Comparison of ENCODE assay signal across 15 cellular contexts in genomic region chr17:3573246-3574100, GRCh38. TPM values are rescaled to one million over a fixed set of nuclear protein-coding genes. Genes with fewer than 3 reads are reported as not detected.
DNase-seq lines count a peak whose midpoint lies in the region; ATAC-seq, FAIRE-seq and TF ChIP-seq lines count a peak whose summit lies in the region.
"Had no signal": no experiment of that assay in that cellular context is flagged by ENCODE, and none has a peak within 500 bp of the region (broad histone marks: within the 10 kb centered on the region; RNA-seq: fewer than 3 reads in every experiment).

No MANE protein-coding gene starts in this region.

- H3K36me3 ChIP-seq in DOHH2 (ENCODE audit: control insufficient read depth, low read length) (no peaks in the 10 kb centered on the region), OCI-LY1 (ENCODE audit: insufficient read depth, low read length) (no peaks in the 10 kb centered on the region)
- H3K36me3 ChIP-seq: BE2C had no signal

- H3K4me3 ChIP-seq in DOHH2 (ENCODE audit: low read length) (0 out of 2 replicates have a peak overlapping the region, but pooled peaks have one; percentile 23), OCI-LY1 (ENCODE audit: low read depth, low read length, poor library complexity, severe bottlenecking) (no peak overlapping the region)

- TF ChIP-seq POLR2A in GM12892 (IDR thresholded peaks at IDR 0.05; ENCODE audit: low read depth, low read length) = no peak

- H3K27ac ChIP-seq in DOHH2 (ENCODE audit: low read depth, low read length) (peak overlapping the region; percentile 14; the same call in 1 of the 2 replicates), OCI-LY1 (ENCODE audit: low read depth, low read length, poor library complexity, severe bottlenecking) (peak overlapping the region; percentile 69)
- H3K27ac ChIP-seq: C4-2B, HL-60 had no signal

- no peak overlapping the region for H2AFZ ChIP-seq in OCI-LY1 (ENCODE audit: low read length)

- TF ChIP-seq CTCF in DOHH2 (IDR thresholded peaks at IDR 0.05; ENCODE audit: low read depth, low read length, poor library complexity, severe bottlenecking) = no peak
- TF ChIP-seq CTCF in OCI-LY1 (IDR thresholded peaks at IDR 0.05; ENCODE audit: low read length) = no peak

- no peaks in the 10 kb centered on the region for H4K20me1 ChIP-seq in DOHH2 (ENCODE audit: control insufficient read depth, insufficient read depth, low read depth, low read length)
- H4K20me1 ChIP-seq in OCI-LY1 (ENCODE audit: insufficient read depth, low read length) = no peaks in the 10 kb centered on the region

- FAIRE-seq in GM12892 (lab: Jason Lieb, UNC) = no peak
- FAIRE-seq: A204.1, G401.6 had no signal

- ATAC-seq in GM19023 (IDR thresholded peaks at IDR 0.05; ENCODE audit: unreplicated experiment) (no peak), HG02973 (IDR thresholded peaks at IDR 0.05; ENCODE audit: unreplicated experiment) (no peak)

- peak; percentile 1 for DNase-seq in GM12892 (ENCODE audit: insufficient read length)
- peak; percentile 56 for DNase-seq in left kidney (ENCODE audit: low read depth, low spot score)
- no peak for DNase-seq in activated gamma-delta T cell (lab: John Stamatoyannopoulos, UW)
- DNase-seq: BE2C; CD4-positive, alpha-beta memory T cell; DMS79; EL had no signal

- no peaks in the 10 kb centered on the region for H3K9me2 ChIP-seq in DOHH2 (replicated peaks; ENCODE audit: control insufficient read depth, low read length)
- H3K9me2 ChIP-seq in OCI-LY1 (ENCODE audit: low read depth, low read length) = no peaks in the 10 kb centered on the region

- H3K79me2 ChIP-seq in DOHH2 (ENCODE audit: control insufficient read depth, low read length) (no peaks in the 10 kb centered on the region), OCI-LY1 (ENCODE audit: insufficient read depth, low read length) (no peaks in the 10 kb centered on the region)

- H3K27me3 ChIP-seq in DOHH2 (ENCODE audit: control insufficient read depth, low read length) = no peaks in the 10 kb centered on the region
- H3K27me3 ChIP-seq in OCI-LY1 (ENCODE audit: insufficient read depth, low read length) = no peaks in the 10 kb centered on the region
- H3K27me3 ChIP-seq: BE2C had no signal

- H3K4me2 ChIP-seq in DOHH2 (ENCODE audit: low read length) = peak overlapping the region; percentile 52
- H3K4me2 ChIP-seq in OCI-LY1 (ENCODE audit: low read length) = no peak overlapping the region; the same call in 1 of the 2 replicates

- H3K9ac ChIP-seq in OCI-LY1 (ENCODE audit: low read length) = no peak overlapping the region

- H3K4me1 ChIP-seq in DOHH2 (ENCODE audit: control insufficient read depth, low read length) (peaks cover 42% of the 10 kb centered on the region), OCI-LY1 (ENCODE audit: insufficient read depth, low read length, severe bottlenecking) (peaks cover 34% of the 10 kb centered on the region)
- H3K4me1 ChIP-seq: BE2C had no signal

- H3F3A ChIP-seq in DOHH2 (ENCODE audit: control insufficient read depth, insufficient read depth) (no peaks in the 10 kb centered on the region), OCI-LY1 (ENCODE audit: insufficient read depth, low read length) (no peaks in the 10 kb centered on the region)

- H3K9me3 ChIP-seq in DOHH2 (ENCODE audit: control insufficient read depth, insufficient read depth, low read length) (no peaks in the 10 kb centered on the region), OCI-LY1 (ENCODE audit: low read length) (no peaks in the 10 kb centered on the region)
- H3K9me3 ChIP-seq: BE2C had no signal

RNA-seq across cellular contexts. Expression of gene TRPV3, which starts 15.9 kb away (rescaled TPM):
- 4.3 TPM for polyA plus RNA-seq in GM12892 (2012; ENCODE audit: missing spikeins)
- polyA plus RNA-seq: CD4-positive, alpha-beta memory T cell had no signal

RNA-seq across cellular contexts. Expression of gene TRPV1, which starts 35.7 kb away (rescaled TPM):
- polyA plus RNA-seq in GM12892 (2012; ENCODE audit: missing spikeins) = 3.7 TPM
